In the genomic region with DNA sequence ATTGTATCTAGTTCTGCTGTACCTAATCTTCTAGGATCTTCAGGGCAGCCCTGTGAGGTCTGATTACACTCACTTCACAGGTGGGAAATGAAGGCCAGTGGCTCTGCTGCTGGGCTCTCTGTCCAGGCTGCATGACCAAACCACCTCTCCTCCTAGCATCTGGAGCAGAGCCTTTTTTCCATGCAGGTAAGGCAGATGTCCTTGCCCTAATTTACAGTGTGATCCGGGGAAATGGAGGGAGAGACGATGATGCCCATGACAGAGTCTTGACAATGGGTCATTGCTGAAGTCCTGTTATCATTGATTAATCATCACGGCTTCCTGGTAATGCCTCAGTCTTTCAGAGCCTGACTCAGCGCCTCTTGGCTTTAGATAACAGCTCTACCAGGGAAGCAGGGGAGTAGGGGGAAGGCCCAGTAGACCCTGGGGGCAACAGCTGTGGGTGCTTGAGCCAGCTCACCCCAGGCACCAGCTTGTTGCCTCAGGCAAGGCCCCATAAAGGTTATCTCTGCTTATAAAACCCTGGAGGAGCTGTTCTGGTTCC, we compare ENCODE assay signal across 1 cellular context.
TF ChIP-seq lines count a peak whose summit lies in the region.

No MANE protein-coding gene starts in this region.

TF ChIP-seq in K562, 482 proteins besides CTCF, POLR2A, EP300 and RAD21 (continued from another document):
- TF ChIP-seq, protein P1, sequence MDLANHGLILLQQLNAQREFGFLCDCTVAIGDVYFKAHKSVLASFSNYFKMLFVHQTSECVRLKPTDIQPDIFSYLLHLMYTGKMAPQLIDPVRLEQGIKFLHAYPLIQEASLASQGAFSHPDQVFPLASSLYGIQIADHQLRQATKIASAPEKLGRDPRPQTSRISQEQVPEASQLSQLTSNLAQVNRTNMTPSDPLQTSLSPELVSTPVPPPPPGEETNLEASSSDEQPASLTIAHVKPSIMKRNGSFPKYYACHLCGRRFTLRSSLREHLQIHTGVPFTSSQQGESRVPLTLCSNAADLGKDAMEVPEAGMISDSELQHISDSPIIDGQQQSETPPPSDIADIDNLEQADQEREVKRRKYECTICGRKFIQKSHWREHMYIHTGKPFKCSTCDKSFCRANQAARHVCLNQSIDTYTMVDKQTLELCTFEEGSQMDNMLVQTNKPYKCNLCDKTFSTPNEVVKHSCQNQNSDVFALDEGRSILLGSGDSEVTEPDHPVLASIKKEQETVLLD (IDR thresholded peaks at IDR 0.05) = peak; percentile 74; the same call in 1 of the 2 replicates
- TF ChIP-seq MEIS2 (IDR thresholded peaks at IDR 0.05; ENCODE audit: partially characterized antibody) = peak; percentile 82
- TF ChIP-seq MTA3 (IDR thresholded peaks at IDR 0.05; ENCODE audit: borderline replicate concordance) = peak; percentile 78; the same call in 1 of the 2 replicates
- peak; percentile 68; the same call in 1 of the 2 replicates for TF ChIP-seq MAFK (IDR thresholded peaks at IDR 0.05; ENCODE audit: low read length)
- no peak for TF ChIP-seq ZNF561 (CRISPR knock-in tag; conservative IDR thresholded peaks at IDR 0.05)
- 0 out of 2 replicates have a peak, but pooled peaks have one; percentile 20 for TF ChIP-seq HDAC2 (IDR thresholded peaks at IDR 0.05)
- TF ChIP-seq MTA2 (IDR thresholded peaks at IDR 0.05; ENCODE audit: low read depth) = 0 out of 2 replicates have a peak, but pooled peaks have one; percentile 33
- TF ChIP-seq NBN (IDR thresholded peaks at IDR 0.05; ENCODE audit: low read depth) = 0 out of 2 replicates have a peak, but pooled peaks have one; percentile 32
- no peak for TF ChIP-seq MEF2D (tag; conservative IDR thresholded peaks at IDR 0.05; ENCODE audit: low read depth)
- no peak for TF ChIP-seq FOXP1 (CRISPR knock-in tag; IDR thresholded peaks at IDR 0.05)
- TF ChIP-seq USF2 (CRISPR knock-in tag; IDR thresholded peaks at IDR 0.05) = no peak
- peak; percentile 43 for TF ChIP-seq TEAD4 (IDR thresholded peaks at IDR 0.05; ENCODE audit: low read length)
- TF ChIP-seq TEAD4 (CRISPR knock-in tag; IDR thresholded peaks at IDR 0.05; ENCODE audit: borderline replicate concordance) = no peak
- TF ChIP-seq MAZ (CRISPR knock-in tag; conservative IDR thresholded peaks at IDR 0.05 in 1 of 2, IDR thresholded peaks at IDR 0.05 in 1 of 2) = peak in 1 of 2 experiments; percentile 22; a peak in 1 of 4 replicates
- peak; percentile 64 for TF ChIP-seq C11orf30 (IDR thresholded peaks at IDR 0.05; ENCODE audit: low read depth)
- TF ChIP-seq EHMT2 (IDR thresholded peaks at IDR 0.05) = peak; percentile 56; the same call in 1 of the 2 replicates
- peak; percentile 91 for TF ChIP-seq NFE2 (IDR thresholded peaks at IDR 0.05; ENCODE audit: low read depth)
- 0 out of 2 replicates have a peak, but pooled peaks have one; percentile 29 for TF ChIP-seq JUN (IDR thresholded peaks at IDR 0.05; ENCODE audit: borderline replicate concordance, low read depth, low read length)
- no peak for TF ChIP-seq JUN (CRISPR knock-in tag; IDR thresholded peaks at IDR 0.05; ENCODE audit: borderline replicate concordance)
- peak; percentile 92 for TF ChIP-seq DPF2 (IDR thresholded peaks at IDR 0.05)
- TF ChIP-seq, protein P2, sequence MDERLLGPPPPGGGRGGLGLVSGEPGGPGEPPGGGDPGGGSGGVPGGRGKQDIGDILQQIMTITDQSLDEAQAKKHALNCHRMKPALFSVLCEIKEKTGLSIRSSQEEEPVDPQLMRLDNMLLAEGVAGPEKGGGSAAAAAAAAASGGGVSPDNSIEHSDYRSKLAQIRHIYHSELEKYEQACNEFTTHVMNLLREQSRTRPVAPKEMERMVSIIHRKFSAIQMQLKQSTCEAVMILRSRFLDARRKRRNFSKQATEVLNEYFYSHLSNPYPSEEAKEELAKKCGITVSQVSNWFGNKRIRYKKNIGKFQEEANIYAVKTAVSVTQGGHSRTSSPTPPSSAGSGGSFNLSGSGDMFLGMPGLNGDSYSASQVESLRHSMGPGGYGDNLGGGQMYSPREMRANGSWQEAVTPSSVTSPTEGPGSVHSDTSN (CRISPR knock-in tag; IDR thresholded peaks at IDR 0.05; ENCODE audit: low read depth) = no peak
- TF ChIP-seq, protein P2 (tag; conservative IDR thresholded peaks at IDR 0.05; ENCODE audit: low read depth) = peak; percentile 71
- no peak for TF ChIP-seq MED1 (CRISPR knock-in tag; IDR thresholded peaks at IDR 0.05; ENCODE audit: borderline replicate concordance)
- peak; percentile 80 for TF ChIP-seq STAT5A (IDR thresholded peaks at IDR 0.05; ENCODE audit: borderline replicate concordance, low read length)
- 0 out of 4 replicates have a peak, but pooled peaks of 1 of the 2 experiments have one; percentile 32 for TF ChIP-seq TRIM24 (IDR thresholded peaks at IDR 0.05)
- TF ChIP-seq NFIC (IDR thresholded peaks at IDR 0.05) = 0 out of 2 replicates have a peak, but pooled peaks have one; percentile 24
- TF ChIP-seq, protein P3, sequence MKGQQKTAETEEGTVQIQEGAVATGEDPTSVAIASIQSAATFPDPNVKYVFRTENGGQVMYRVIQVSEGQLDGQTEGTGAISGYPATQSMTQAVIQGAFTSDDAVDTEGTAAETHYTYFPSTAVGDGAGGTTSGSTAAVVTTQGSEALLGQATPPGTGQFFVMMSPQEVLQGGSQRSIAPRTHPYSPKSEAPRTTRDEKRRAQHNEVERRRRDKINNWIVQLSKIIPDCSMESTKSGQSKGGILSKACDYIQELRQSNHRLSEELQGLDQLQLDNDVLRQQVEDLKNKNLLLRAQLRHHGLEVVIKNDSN (CRISPR knock-in tag; IDR thresholded peaks at IDR 0.05) = no peak
- TF ChIP-seq CREM (IDR thresholded peaks at IDR 0.05; ENCODE audit: low read depth) = 0 out of 2 replicates have a peak, but pooled peaks have one; percentile 5
- peak; percentile 86 for TF ChIP-seq JUND (IDR thresholded peaks at IDR 0.05; ENCODE audit: borderline replicate concordance, low read depth, low read length)
- peak; percentile 81; the same call in 1 of the 3 replicates for TF ChIP-seq JUND (tag; IDR thresholded peaks at IDR 0.05; ENCODE audit: borderline replicate concordance, low read depth, low read length)
- peak; percentile 87 for TF ChIP-seq SOX6 (IDR thresholded peaks at IDR 0.05)
- TF ChIP-seq RCOR1 (IDR thresholded peaks at IDR 0.05; ENCODE audit: borderline replicate concordance in 1 of 2, low read depth in 2 of 2, low read length in 2 of 2) = peak in 1 of 2 experiments; percentile 36; a peak in 1 of 4 replicates
- peak; percentile 66 for TF ChIP-seq MAFG (tag; conservative IDR thresholded peaks at IDR 0.05)
- TF ChIP-seq TBL1XR1 (IDR thresholded peaks at IDR 0.05; ENCODE audit: low read length in 2 of 2) = peak in 1 of 2 experiments; percentile 29; a peak in 1 of 4 replicates
- peak; percentile 62 for TF ChIP-seq MAFF (IDR thresholded peaks at IDR 0.05; ENCODE audit: low read length)
- TF ChIP-seq HDAC1 (IDR thresholded peaks at IDR 0.05) = peak in 1 of 2 experiments; percentile 60; a peak in 2 of 4 replicates
- TF ChIP-seq L3MBTL2 (IDR thresholded peaks at IDR 0.05) = no peak
- peak; percentile 85 for TF ChIP-seq SMARCE1 (IDR thresholded peaks at IDR 0.05)
- TF ChIP-seq VEZF1 (CRISPR knock-in tag; IDR thresholded peaks at IDR 0.05) = peak; percentile 61
- peak; percentile 77; the same call in 1 of the 2 replicates for TF ChIP-seq GATAD2A (IDR thresholded peaks at IDR 0.05)
- TF ChIP-seq ZKSCAN1 (IDR thresholded peaks at IDR 0.05; ENCODE audit: low read depth, low read length) = 0 out of 2 replicates have a peak, but pooled peaks have one; percentile 51
- TF ChIP-seq RBBP5 (IDR thresholded peaks at IDR 0.05; ENCODE audit: borderline replicate concordance, insufficient read depth, low read length, poor library complexity, severe bottlenecking) = peak; percentile 40
